In genomic region chr2:149020432-149020851, GRCh38 we compare ENCODE assay signal across 10 cellular contexts. TPM values are rescaled to one million over a fixed set of nuclear protein-coding genes. Genes with fewer than 3 reads are reported as not detected.
DNase-seq lines count a peak whose midpoint lies in the region; ATAC-seq and TF ChIP-seq lines count a peak whose summit lies in the region.
"Had no signal": no experiment of that assay in that cellular context is flagged by ENCODE, and none has a peak within 500 bp of the region (broad histone marks: within the 10 kb centered on the region; RNA-seq: fewer than 3 reads in every experiment).

No MANE protein-coding gene starts in this region.

- DNase-seq in NCI-H2029 (lab: John Stamatoyannopoulos, UW) (peak; percentile 77), progenitor cell of endocrine pancreas (ENCODE audit: low spot score, unreplicated experiment) (no peak), NCI-H2171 treated with DMSO at 0.1 percent for 48 hours (lab: John Stamatoyannopoulos, UW) (no peak)
- DNase-seq in activated T-helper 2 cell treated with anti-CD3 and anti-CD28 coated beads, Interferon-gamma antibody, Interleukin-2, Interleukin-4, amounts not matched to agents 10 μg/mL and 5 μg/mL and 100 μg/mL, durations not matched to agents 14 hours and 24 hours and 36 hours (ENCODE audit: low spot score) = no peak
- no peak for DNase-seq in stimulated activated CD4-positive, alpha-beta T cell treated with anti-CD3 and anti-CD28 coated beads, Interleukin-2, amount 100 ng/mL, for 48 hours
- DNase-seq: NCI-H526 treated with DMSO at 0.1 percent for 48 hours; stimulated activated CD4-positive, alpha-beta T cell treated with anti-CD3 and anti-CD28 coated beads, Interleukin-1b, Interleukin-23, amount 100 ng/mL, for 48 hours had no signal

- H3K4me3 Mint-ChIP-seq in progenitor cell of endocrine pancreas (ENCODE audit: low read depth) = no peak overlapping the region
- no peak overlapping the region for H3K4me3 Mint-ChIP-seq in activated T-helper 2 cell treated with anti-CD3 and anti-CD28 coated beads, Interferon-gamma antibody, Interleukin-2, Interleukin-4, amounts not matched to agents 10 μg/mL and 5 μg/mL and 100 μg/mL, durations not matched to agents 14 hours and 24 hours and 36 hours (ENCODE audit: low read depth)
- no peak overlapping the region for H3K4me3 Mint-ChIP-seq in activated T-helper 17 cell treated with anti-CD3 and anti-CD28 coated beads, Interleukin-2, amount 50 U/mL, for 72 hours

- H3K27ac Mint-ChIP-seq in progenitor cell of endocrine pancreas = peak overlapping the region; percentile 85
- H3K27ac Mint-ChIP-seq in activated T-helper 2 cell treated with anti-CD3 and anti-CD28 coated beads, Interferon-gamma antibody, Interleukin-2, Interleukin-4, amounts not matched to agents 10 μg/mL and 5 μg/mL and 100 μg/mL, durations not matched to agents 14 hours and 24 hours and 36 hours = no peak overlapping the region
- no peak overlapping the region for H3K27ac Mint-ChIP-seq in activated T-helper 17 cell treated with anti-CD3 and anti-CD28 coated beads, Interleukin-2, amount 50 U/mL, for 72 hours

- H3K27me3 Mint-ChIP-seq in progenitor cell of endocrine pancreas = no peaks in the 10 kb centered on the region
- H3K27me3 Mint-ChIP-seq in activated T-helper 2 cell treated with anti-CD3 and anti-CD28 coated beads, Interferon-gamma antibody, Interleukin-2, Interleukin-4, amounts not matched to agents 10 μg/mL and 5 μg/mL and 100 μg/mL, durations not matched to agents 14 hours and 24 hours and 36 hours (ENCODE audit: low read depth) = no peaks in the 10 kb centered on the region
- H3K27me3 Mint-ChIP-seq in activated T-helper 17 cell treated with anti-CD3 and anti-CD28 coated beads, Interleukin-2, amount 50 U/mL, for 72 hours = no peaks in the 10 kb centered on the region

- peak; percentile 35 for ATAC-seq in GM19043 (IDR thresholded peaks at IDR 0.05; ENCODE audit: low read depth, unreplicated experiment)
- peak; percentile 27 for ATAC-seq in HG02870 (IDR thresholded peaks at IDR 0.05; ENCODE audit: unreplicated experiment)
- no peak for ATAC-seq in activated T-helper 17 cell treated with anti-CD3 and anti-CD28 coated beads, Interleukin-2, amount 50 U/mL, for 72 hours (replicated peaks)

- peaks cover 45% of the 10 kb centered on the region for H3K4me1 Mint-ChIP-seq in progenitor cell of endocrine pancreas (ENCODE audit: low read depth)
- peaks cover 3% of the 10 kb centered on the region for H3K4me1 Mint-ChIP-seq in activated T-helper 2 cell treated with anti-CD3 and anti-CD28 coated beads, Interferon-gamma antibody, Interleukin-2, Interleukin-4, amounts not matched to agents 10 μg/mL and 5 μg/mL and 100 μg/mL, durations not matched to agents 14 hours and 24 hours and 36 hours (ENCODE audit: low read depth)
- peaks cover 5% of the 10 kb centered on the region for H3K4me1 Mint-ChIP-seq in activated T-helper 17 cell treated with anti-CD3 and anti-CD28 coated beads, Interleukin-2, amount 50 U/mL, for 72 hours

- H3K36me3 Mint-ChIP-seq in progenitor cell of endocrine pancreas (ENCODE audit: insufficient read depth) = peaks cover 3% of the 10 kb centered on the region
- H3K36me3 Mint-ChIP-seq in activated T-helper 2 cell treated with anti-CD3 and anti-CD28 coated beads, Interferon-gamma antibody, Interleukin-2, Interleukin-4, amounts not matched to agents 10 μg/mL and 5 μg/mL and 100 μg/mL, durations not matched to agents 14 hours and 24 hours and 36 hours (ENCODE audit: low read depth) = no peaks in the 10 kb centered on the region
- H3K36me3 Mint-ChIP-seq in activated T-helper 17 cell treated with anti-CD3 and anti-CD28 coated beads, Interleukin-2, amount 50 U/mL, for 72 hours (ENCODE audit: low read depth) = peaks cover 53% of the 10 kb centered on the region

- H3K9me3 Mint-ChIP-seq in progenitor cell of endocrine pancreas (ENCODE audit: low read depth) = no peaks in the 10 kb centered on the region
- H3K9me3 Mint-ChIP-seq in activated T-helper 2 cell treated with anti-CD3 and anti-CD28 coated beads, Interferon-gamma antibody, Interleukin-2, Interleukin-4, amounts not matched to agents 10 μg/mL and 5 μg/mL and 100 μg/mL, durations not matched to agents 14 hours and 24 hours and 36 hours = no peaks in the 10 kb centered on the region
- no peaks in the 10 kb centered on the region for H3K9me3 Mint-ChIP-seq in activated T-helper 17 cell treated with anti-CD3 and anti-CD28 coated beads, Interleukin-2, amount 50 U/mL, for 72 hours

- TF ChIP-seq CTCF in progenitor cell of endocrine pancreas (IDR thresholded peaks at IDR 0.05; ENCODE audit: unreplicated experiment) = no peak

- intact Hi-C loops in activated T-helper 2 cell treated with anti-CD3 and anti-CD28 coated beads, Interferon-gamma antibody, Interleukin-2, Interleukin-4, amounts not matched to agents 10 μg/mL and 5 μg/mL and 100 μg/mL, durations not matched to agents 14 hours and 24 hours and 36 hours (cut with micrococcal nuclease) = no loop called here

RNA-seq across cellular contexts. Expression of gene LYPD6B, which starts 18.1 kb away (rescaled TPM):
- 140 TPM in 2 replicates for total RNA-seq in progenitor cell of endocrine pancreas
- total RNA-seq in activated T-helper 2 cell treated with anti-CD3 and anti-CD28 coated beads, Interferon-gamma antibody, Interleukin-2, Interleukin-4, amounts not matched to agents 10 μg/mL and 5 μg/mL and 100 μg/mL, durations not matched to agents 14 hours and 24 hours and 36 hours = not detected in 2 replicates
- not detected for total RNA-seq in activated T-helper 17 cell treated with anti-CD3 and anti-CD28 coated beads, Interleukin-2, amount 50 U/mL, for 72 hours

Comparison
In these comparisons a context has a peak if more than half of its experiments do, and no peak if none do; other contexts are left out.
1. RNA of gene LYPD6B, which starts 18.1 kb away (total RNA-seq): 140 TPM in progenitor cell of endocrine pancreas; not detected in activated T-helper 17 cell treated with anti-CD3 and anti-CD28 coated beads, Interleukin-2, amount 50 U/mL, for 72 hours and not detected in activated T-helper 2 cell treated with anti-CD3 and anti-CD28 coated beads, Interferon-gamma antibody, Interleukin-2, Interleukin-4, amounts not matched to agents 10 μg/mL and 5 μg/mL and 100 μg/mL, durations not matched to agents 14 hours and 24 hours and 36 hours; every median in the first group is over 100 times any median in the second.